In the genomic region with DNA sequence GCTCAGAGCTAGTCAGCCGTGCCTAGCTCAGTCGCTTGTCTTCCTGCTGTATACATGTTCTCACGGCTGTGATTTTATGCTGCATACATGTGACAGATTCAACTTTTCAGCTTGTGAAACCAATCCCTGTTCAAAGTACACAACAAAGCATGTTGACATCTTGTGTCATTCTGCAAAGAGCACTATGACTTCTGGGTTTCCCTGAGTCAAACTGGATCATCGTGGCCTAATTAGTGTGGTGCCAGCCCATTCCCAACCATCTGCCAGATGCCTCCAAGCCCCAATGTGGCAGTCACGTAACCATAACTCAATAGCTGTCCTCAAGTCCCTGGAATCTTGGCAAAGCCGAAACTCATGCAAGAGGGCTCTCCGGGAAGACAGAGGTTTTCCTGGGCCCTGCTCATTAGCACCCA, we compare ENCODE assay signal across 17 cellular contexts.
"Had no signal": no experiment of that assay in that cellular context is flagged by ENCODE, and none has a peak within 500 bp of the region (broad histone marks: within the 10 kb centered on the region; RNA-seq: fewer than 3 reads in every experiment).

No MANE protein-coding gene starts in this region.

- DNase-seq: activated CD4-positive, alpha-beta T cell treated with anti-CD3 and anti-CD28 coated beads, Interleukin-2, amount 50 U/mL, for 1 hour; activated CD8-positive, alpha-beta memory T cell treated with anti-CD3 and anti-CD28 coated beads for 24 hours; activated naive CD4-positive, alpha-beta T cell; activated naive CD8-positive, alpha-beta T cell treated with anti-CD3 and anti-CD28 coated beads, Interleukin-2, amount 10 ng/mL, durations not matched to agents 7 days and 5 days; anterior cingulate cortex; brain microvascular endothelial cell; cerebellar nuclear complex; effector memory CD8-positive, alpha-beta T cell; erythroblast; left colon; naive B cell; ovary; stimulated activated CD4-positive, alpha-beta T cell treated with anti-CD3 and anti-CD28 coated beads, Interleukin-2, amount 100 ng/mL, for 48 hours; T-helper 9 cell; thyroid gland had no signal

- H3K27me3 ChIP-seq: brain microvascular endothelial cell, ovary, thyroid gland had no signal

- H3K4me3 ChIP-seq: ovary, thyroid gland had no signal

- H3K27ac ChIP-seq: brain microvascular endothelial cell, ovary, thyroid gland had no signal

- H3K9me3 ChIP-seq: ovary, thyroid gland had no signal

- ATAC-seq: activated CD4-positive, CD25-positive, alpha-beta regulatory T cell treated with anti-CD3 and anti-CD28 coated beads, Interleukin-2, amount 50 U/mL, for 24 hours; effector memory CD8-positive, alpha-beta T cell; left colon; stimulated activated memory B cell treated with anti-CD40 and anti-IgM and Interleukin-4, amounts not matched to agents 10 μg/mL and 1 μg/mL and 100 μg/mL, for 72 hours had no signal

- H3K4me1 ChIP-seq: thyroid gland had no signal
